9 cellular contexts compared by ENCODE assay signal in genomic region chr17:46179375-46179999, GRCh38. TPM values are rescaled to one million over a fixed set of nuclear protein-coding genes. Genes with fewer than 3 reads are reported as not detected.
DNase-seq lines count a peak whose midpoint lies in the region; ATAC-seq, FAIRE-seq and TF ChIP-seq lines count a peak whose summit lies in the region.
"Had no signal": no experiment of that assay in that cellular context is flagged by ENCODE, and none has a peak within 500 bp of the region (broad histone marks: within the 10 kb centered on the region; RNA-seq: fewer than 3 reads in every experiment).

No MANE protein-coding gene starts in this region.

- H3K27ac ChIP-seq in KMS-11 (no peak overlapping the region), pancreas (peak overlapping the region in 2 of 4 donors; percentile 1 to 35)

- intact Hi-C loops in pancreas (cut with DNase I) = no loop called here

- no peak overlapping the region for H2AFZ ChIP-seq in KMS-11 (ENCODE audit: low read depth)

- peaks cover 100% of the 10 kb centered on the region for H3K79me2 ChIP-seq in KMS-11 (ENCODE audit: insufficient read depth, low read depth)

- no peak overlapping the region for H3K9ac ChIP-seq in KMS-11

- H3K4me1 ChIP-seq in KMS-11 (ENCODE audit: low read depth, poor library complexity, severe bottlenecking) (peaks cover 78% of the 10 kb centered on the region), pancreas (peaks cover 30 to 59% (median 53%) of the 10 kb centered on the region in 3 donors)

- H3K4me3 ChIP-seq in KMS-11 (IDR thresholded peaks at IDR 0.05; ENCODE audit: insufficient read depth, low read depth, low read length) = no peak overlapping the region
- H3K4me3 ChIP-seq in pancreas = no peak overlapping the region

- peaks cover 60% of the 10 kb centered on the region for H4K20me1 ChIP-seq in KMS-11 (ENCODE audit: insufficient read depth)

- peak overlapping the region; percentile 36 for H3K4me3 Mint-ChIP-seq in T-helper 1 cell treated with Interleukin-12 subunit alpha and Interleukin-12 subunit beta and Interleukin-4 antibody, amounts not matched to agents 30 μg/mL and 1 μg/mL, for 36 hours
- H3K4me3 Mint-ChIP-seq in brain = peak overlapping the region in 1 of 5 experiments; percentile 28

- H3K36me3 Mint-ChIP-seq in T-helper 1 cell treated with Interleukin-12 subunit alpha and Interleukin-12 subunit beta and Interleukin-4 antibody, amounts not matched to agents 30 μg/mL and 1 μg/mL, for 36 hours (ENCODE audit: low read depth) = peaks cover 13% of the 10 kb centered on the region
- H3K36me3 Mint-ChIP-seq in brain = peaks cover 28% of the 10 kb centered on the region

- no peak for TF ChIP-seq CTCF in KMS-11 (conservative IDR thresholded peaks at IDR 0.05; ENCODE audit: low read depth, low read length)
- TF ChIP-seq CTCF in brain (conservative IDR thresholded peaks at IDR 0.05) = no peak
- no peak for TF ChIP-seq CTCF in pancreas (IDR thresholded peaks at IDR 0.05)
- TF ChIP-seq CTCF in omental fat pad (IDR thresholded peaks at IDR 0.05) = no peak

- peaks cover 67% of the 10 kb centered on the region for H3K4me1 Mint-ChIP-seq in T-helper 1 cell treated with Interleukin-12 subunit alpha and Interleukin-12 subunit beta and Interleukin-4 antibody, amounts not matched to agents 30 μg/mL and 1 μg/mL, for 36 hours (ENCODE audit: low read depth)
- H3K4me1 Mint-ChIP-seq in brain = peaks cover 91% of the 10 kb centered on the region

- peak overlapping the region; percentile 6; the same call in 1 of the 2 replicates for H3K4me2 ChIP-seq in KMS-11

- peak overlapping the region; percentile 74 for H3K27ac Mint-ChIP-seq in T-helper 1 cell treated with Interleukin-12 subunit alpha and Interleukin-12 subunit beta and Interleukin-4 antibody, amounts not matched to agents 30 μg/mL and 1 μg/mL, for 36 hours
- peak overlapping the region in 3 of 5 experiments; percentile 2 to 51 (median 6) for H3K27ac Mint-ChIP-seq in brain

- H3K27me3 ChIP-seq in KMS-11 (ENCODE audit: insufficient read depth, low read depth) (no peaks in the 10 kb centered on the region), pancreas (no peaks in the 10 kb centered on the region)

- no peaks in the 10 kb centered on the region for H3K9me3 Mint-ChIP-seq in T-helper 1 cell treated with Interleukin-12 subunit alpha and Interleukin-12 subunit beta and Interleukin-4 antibody, amounts not matched to agents 30 μg/mL and 1 μg/mL, for 36 hours
- H3K9me3 Mint-ChIP-seq in brain = no peaks in the 10 kb centered on the region

- 91 to 93% methylated on average over 11 of the region's 11 CpGs for WGBS in pancreas, 2 donors

- H3K9me3 ChIP-seq in pancreas = no peaks in the 10 kb centered on the region

- no peaks in the 10 kb centered on the region for H3K27me3 Mint-ChIP-seq in T-helper 1 cell treated with Interleukin-12 subunit alpha and Interleukin-12 subunit beta and Interleukin-4 antibody, amounts not matched to agents 30 μg/mL and 1 μg/mL, for 36 hours (ENCODE audit: low read depth)
- H3K27me3 Mint-ChIP-seq in brain = no peaks in the 10 kb centered on the region

- DNase-seq in T-helper 1 cell (no peak), pancreas (no peak), omental fat pad (ENCODE audit: low spot score) (no peak), NCI-H69 (lab: John Stamatoyannopoulos, UW) (no peak)
- DNase-seq: 8988T had no signal

- H3K36me3 ChIP-seq in KMS-11 (ENCODE audit: insufficient read depth) (no peaks in the 10 kb centered on the region), pancreas (no peaks in the 10 kb centered on the region)

- no peak for FAIRE-seq in pancreas (lab: Jason Lieb, UNC)

- ATAC-seq in pancreas (peak in 3 of 4 donors; percentile 2 to 48 (median 35)), omental fat pad (ENCODE audit: low FRiP score) (no peak), GM18502 (IDR thresholded peaks at IDR 0.05; ENCODE audit: poor library complexity, unreplicated experiment) (no peak)

RNA-seq across cellular contexts. Expression of gene KANSL1, which starts 13.7 kb away (rescaled TPM):
- polyA plus RNA-seq in brain (ENCODE audit: insufficient read depth, low read depth, low replicate concordance) (25.7 TPM), pancreas (10 to 100 TPM; 24.6 to 30.3 TPM)
- total RNA-seq in pancreas (10 to 100 TPM; 35.3 to 86.6 (median 48.9) TPM), omental fat pad (100 to 1,000 TPM in 1 of 4 donors, 10 to 100 TPM in 3; 48.9 to 109 (median 57.4) TPM)

Comparison
In these comparisons a context has a peak if more than half of its experiments do, and no peak if none do; other contexts are left out.
1. ATAC-seq: peak in pancreas (3 of 4); none in omental fat pad (single experiment) and GM18502 (single experiment).